In genomic region chrX:9878141-9878875, GRCh38 we compare ENCODE assay signal across 19 cellular contexts.
A peak's percentile ranks its signal among the peaks of the same experiment; 100 is the strongest.
DNase-seq lines count a peak whose midpoint lies in the region; ATAC-seq lines count a peak whose summit lies in the region.
"Had no signal": no experiment of that assay in that cellular context is flagged by ENCODE, and none has a peak within 500 bp of the region (broad histone marks: within the 10 kb centered on the region; RNA-seq: fewer than 3 reads in every experiment).

No MANE protein-coding gene starts in this region.

- ATAC-seq in GM19467 (IDR thresholded peaks at IDR 0.05; ENCODE audit: unreplicated experiment), result no peak
- ATAC-seq: naive thymus-derived CD8-positive, alpha-beta T cell had no signal

- DNase-seq in COR-L47 (lab: John Stamatoyannopoulos, UW), result peak; percentile 14
- peak; percentile 33 for DNase-seq in HT1080 (ENCODE audit: low read depth)
- peak; percentile 79 for DNase-seq in NCI-H2171 treated with DMSO at 0.1 percent for 48 hours (lab: John Stamatoyannopoulos, UW)
- peak; percentile 44 for DNase-seq in ecto neural progenitor cell (ENCODE audit: low spot score)
- DNase-seq in cerebellar cortex (ENCODE audit: low spot score), result no peak
- no peak for DNase-seq in RPMI8226
- no peak for DNase-seq in islet precursor cell
- DNase-seq: activated CD4-positive, alpha-beta T cell treated with anti-CD3 and anti-CD28 coated beads for 1 hour; activated naive CD8-positive, alpha-beta T cell treated with anti-CD3 and anti-CD28 coated beads, Interleukin-2, amount 10 ng/mL, durations not matched to agents 7 days and 5 days; CD4-positive, alpha-beta memory T cell; effector CD8-positive, alpha-beta T cell; esophagus squamous epithelium; naive thymus-derived CD8-positive, alpha-beta T cell; NCI-H146; PC-9; posterior cingulate gyrus; small intestine; stimulated activated CD4-positive, alpha-beta T cell treated with anti-CD3 and anti-CD28 coated beads, Interleukin-4, amount 100 ng/mL, for 24 hours had no signal

Comparison
In these comparisons a context has a peak if more than half of its experiments do, and no peak if none do; other contexts are left out.
1. DNase-seq: peak in COR-L47 (single experiment), HT1080 (single experiment), NCI-H2171 treated with DMSO at 0.1 percent for 48 hours (single experiment) and ecto neural progenitor cell (single experiment); none in cerebellar cortex (single experiment), RPMI8226 (single experiment) and islet precursor cell (single experiment).